8 cellular contexts compared by ENCODE assay signal in genomic region chr6:83071023-83071422, GRCh38. TPM values are rescaled to one million over a fixed set of nuclear protein-coding genes. Genes with fewer than 3 reads are reported as not detected.
DNase-seq lines count a peak whose midpoint lies in the region; ATAC-seq, FAIRE-seq and TF ChIP-seq lines count a peak whose summit lies in the region.

No MANE protein-coding gene starts in this region.

- peak; percentile 40 for FAIRE-seq in endothelial cell of umbilical vein (lab: Jason Lieb, UNC)

- TF ChIP-seq CTCF in endothelial cell of umbilical vein (IDR thresholded peaks at IDR 0.05; ENCODE audit: extremely low read depth in 1 of 2, insufficient read depth in 1 of 2, low read depth in 1 of 2, low read length in 2 of 2) = no peak

- H3K4me3 ChIP-seq in BLaER1 (no peak overlapping the region), endothelial cell of umbilical vein (replicated peaks in 1 of 3; ENCODE audit: insufficient read depth in 1 of 3, low read depth in 1 of 3, low read length in 3 of 3) (peak overlapping the region in 1 of 3 experiments; percentile 49)

- no peaks in the 10 kb centered on the region for H3K27me3 ChIP-seq in BLaER1
- H3K27me3 ChIP-seq in endothelial cell of umbilical vein (ENCODE audit: control insufficient read depth in 2 of 2, insufficient read depth in 2 of 2, low read length in 2 of 2) = no peaks in the 10 kb centered on the region

- H3K9me3 ChIP-seq in BLaER1 (no peaks in the 10 kb centered on the region), endothelial cell of umbilical vein (replicated peaks; ENCODE audit: control insufficient read depth, insufficient read depth, low read length) (no peaks in the 10 kb centered on the region)

- CTCF ChIA-PET in endothelial cell of umbilical vein (lab: Charles Lee) = interaction anchor here (9.7 kb wide), 1 partner anchor 147 kb away, joined by 431 read pairs; no protein-coding TSS in a partner anchor

- H3K36me3 ChIP-seq in BLaER1 (no peaks in the 10 kb centered on the region), endothelial cell of umbilical vein (ENCODE audit: control insufficient read depth in 2 of 2, extremely low read depth in 1 of 2, insufficient read depth in 2 of 2, low read length in 2 of 2) (no peaks in the 10 kb centered on the region)

- POLR2A ChIA-PET in endothelial cell of umbilical vein (lab: Charles Lee) = no interaction called here

- H3K9ac ChIP-seq in BLaER1 (no peak overlapping the region), endothelial cell of umbilical vein (replicated peaks; ENCODE audit: extremely low read depth, insufficient read depth, low read length) (peak overlapping the region; percentile 69)

- H3K4me2 ChIP-seq in BLaER1 (peak overlapping the region; percentile 14; the same call in 1 of the 2 replicates), endothelial cell of umbilical vein (ENCODE audit: insufficient read depth, low read length) (peak overlapping the region; percentile 85)

- peaks cover 18% of the 10 kb centered on the region; the same call in 1 of the 2 replicates for H3K4me1 ChIP-seq in BLaER1
- H3K4me1 ChIP-seq in endothelial cell of umbilical vein (ENCODE audit: control insufficient read depth, extremely low read depth, insufficient read depth, low read length) = peaks cover 20% of the 10 kb centered on the region

- DNase-seq in endothelial cell of umbilical vein (ENCODE audit: low read depth, low spot score) (peak; percentile 72), HuH-7.5 (ENCODE audit: low spot score) (no peak), NCI-H69 (lab: John Stamatoyannopoulos, UW) (no peak)
- DNase-seq in activated effector memory CD4-positive, alpha-beta T cell treated with anti-CD3 and anti-CD28 coated beads, Interleukin-2, amount 50 U/mL, for 16 hours = no peak
- DNase-seq in stimulated activated naive CD4-positive, alpha-beta T cell treated with Interleukin-2 at 50 U/mL for 16 hours (lab: John Stamatoyannopoulos, UW) = no peak

- BruUV-seq in endothelial cell of umbilical vein (replicated peaks; lab: Mats Ljungman, UMichigan) = no TSS peak

- H3K9me1 ChIP-seq in endothelial cell of umbilical vein (replicated peaks; ENCODE audit: control insufficient read depth, extremely low read depth, insufficient read depth, low read length) = no peaks in the 10 kb centered on the region

- no peak for TF ChIP-seq POLR2A in endothelial cell of umbilical vein (IDR thresholded peaks at IDR 0.05; ENCODE audit: low read depth, low read length)

- H4K20me1 ChIP-seq in BLaER1 = no peaks in the 10 kb centered on the region
- no peaks in the 10 kb centered on the region for H4K20me1 ChIP-seq in endothelial cell of umbilical vein (replicated peaks; ENCODE audit: control insufficient read depth, extremely low read depth, insufficient read depth, low read length)

- peaks cover 3% of the 10 kb centered on the region for H3K79me2 ChIP-seq in endothelial cell of umbilical vein (ENCODE audit: control insufficient read depth, insufficient read depth, low read length)

- dilution Hi-C loops in endothelial cell of umbilical vein (cut with MboI; ENCODE audit: extremely low pct_ligation_motif_present, low sequenced_read_pairs) = no loop called here

- intact Hi-C loops in endothelial cell of umbilical vein (cut with micrococcal nuclease) = loop anchor here (5.0 kb wide), 1 partner anchor 336 kb away; no protein-coding TSS in a partner anchor

- ATAC-seq in GM21447 (IDR thresholded peaks at IDR 0.05; ENCODE audit: unreplicated experiment) = peak; percentile 51
- peak; percentile 74 for ATAC-seq in HG03575 (IDR thresholded peaks at IDR 0.05; ENCODE audit: extremely low read depth, insufficient number of reproducible peaks, low FRiP score, unreplicated experiment)

- peak overlapping the region; percentile 79 for H2AFZ ChIP-seq in endothelial cell of umbilical vein (ENCODE audit: low read depth, low read length)

- H3K27ac ChIP-seq in BLaER1 (no peak overlapping the region), endothelial cell of umbilical vein (ENCODE audit: insufficient read depth, low read depth, low read length) (peak overlapping the region; percentile 48)

TF ChIP-seq in endothelial cell of umbilical vein, 7 proteins besides CTCF, POLR2A, EP300 and RAD21:
- TF ChIP-seq EZH2 (IDR thresholded peaks at IDR 0.05; ENCODE audit: borderline replicate concordance, low read depth, low read length, severe bottlenecking) (no peak), GATA2 (IDR thresholded peaks at IDR 0.05; ENCODE audit: insufficient read depth, insufficient read length, low read depth, low read length) (no peak), JUN (IDR thresholded peaks at IDR 0.05; ENCODE audit: borderline replicate concordance, insufficient read depth, insufficient read length, low read depth) (no peak), POLR2AphosphoS5 (IDR thresholded peaks at IDR 0.05; ENCODE audit: insufficient read depth, low read depth, low read length) (no peak), FOS (IDR thresholded peaks at IDR 0.05; ENCODE audit: borderline replicate concordance, insufficient read depth, low read length) (no peak), MYC (IDR thresholded peaks at IDR 0.05; ENCODE audit: low read depth, low read length) (no peak), MAX (IDR thresholded peaks at IDR 0.05; ENCODE audit: insufficient read depth, insufficient read length) (no peak)
TF ChIP-seq in endothelial cell of umbilical vein: peak in this region for 0.

RNA-seq across cellular contexts. Expression of gene DOP1A, which starts 3.6 kb away (rescaled TPM):
- total RNA-seq in endothelial cell of umbilical vein = 12.3 and 14.2 TPM in 2 replicates
- polyA plus RNA-seq in endothelial cell of umbilical vein = 4.6 and 6.3 TPM in 2 replicates
- polyA plus RNA-seq in endothelial cell of umbilical vein (2011; cell fraction: cytosol; rRNA removed) = 3.6 and 4.2 TPM in 2 replicates
- polyA plus RNA-seq in endothelial cell of umbilical vein (2011; cell fraction: nucleus; rRNA removed) = 25.4 and 28.2 TPM in 2 replicates
- polyA plus RNA-seq in endothelial cell of umbilical vein (2012) = 7.6 TPM in 2 replicates
- 41.0 and 43.1 TPM in 2 replicates for polyA minus RNA-seq in endothelial cell of umbilical vein
- 3.8 TPM for polyA minus RNA-seq in endothelial cell of umbilical vein (2011; cell fraction: cytosol; rRNA and poly(A)+ RNA removed)
- polyA minus RNA-seq in endothelial cell of umbilical vein (2011; cell fraction: nucleus; rRNA and poly(A)+ RNA removed) = 36.7 and 61.9 TPM in 2 replicates

RNA-seq across cellular contexts. Expression of gene UBE3D, which starts 5.4 kb away (rescaled TPM):
- total RNA-seq in endothelial cell of umbilical vein = 6.2 and 7.6 TPM in 2 replicates
- polyA plus RNA-seq in endothelial cell of umbilical vein = 1.3 and 1.9 TPM in 2 replicates
- polyA plus RNA-seq in endothelial cell of umbilical vein (2011; cell fraction: cytosol; rRNA removed) = 2.6 TPM in 2 replicates
- polyA plus RNA-seq in endothelial cell of umbilical vein (2011; cell fraction: nucleus; rRNA removed) = 4.5 and 5.5 TPM in 2 replicates
- polyA plus RNA-seq in endothelial cell of umbilical vein (2012) = 3.8 and 5.0 TPM in 2 replicates
- polyA minus RNA-seq in endothelial cell of umbilical vein = 3.4 and 4.9 TPM in 2 replicates
- polyA minus RNA-seq in endothelial cell of umbilical vein (2011; cell fraction: cytosol; rRNA and poly(A)+ RNA removed) = 4.1 TPM
- 12.6 and 12.9 TPM in 2 replicates for polyA minus RNA-seq in endothelial cell of umbilical vein (2011; cell fraction: nucleus; rRNA and poly(A)+ RNA removed)
